Comparison of ENCODE assay signal across 18 cellular contexts in the genomic region with DNA sequence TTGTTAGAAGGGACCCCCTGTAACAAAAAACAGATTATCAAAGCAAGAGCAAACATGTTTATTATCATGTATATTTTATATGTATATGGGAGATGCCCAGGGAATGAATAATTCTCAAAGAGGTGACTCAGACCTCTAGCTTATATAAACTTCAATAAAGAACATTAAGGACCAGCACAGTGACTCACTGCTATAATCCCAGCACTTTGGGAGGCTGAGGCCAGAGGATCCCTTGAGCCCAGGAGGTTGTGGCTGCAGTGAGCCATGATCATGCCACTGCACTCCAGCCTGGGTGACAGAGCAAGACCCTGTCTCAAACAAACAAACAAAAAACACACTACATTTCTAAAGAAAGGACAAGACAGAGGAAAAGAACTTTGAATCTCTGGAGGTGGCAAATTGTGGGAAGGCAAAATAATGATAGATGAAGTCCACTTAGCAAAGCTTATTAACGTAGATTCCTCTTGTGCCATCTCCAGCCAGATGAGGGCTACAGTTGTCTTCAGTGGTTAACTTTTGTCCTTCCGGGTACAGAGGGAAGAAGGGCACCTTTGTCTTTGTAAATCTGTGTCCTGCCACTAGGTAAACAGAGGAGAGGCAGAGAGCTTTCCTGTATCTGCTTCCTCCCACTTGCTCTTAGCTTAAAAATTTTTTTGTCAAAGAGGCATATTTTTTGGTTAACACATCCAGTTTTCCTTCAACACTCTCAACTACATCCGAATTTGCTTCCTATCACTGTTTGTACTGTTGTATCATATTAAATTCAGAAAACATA. TPM values are rescaled to one million over a fixed set of nuclear protein-coding genes. Genes with fewer than 3 reads are reported as not detected.
DNase-seq lines count a peak whose midpoint lies in the region; ATAC-seq and TF ChIP-seq lines count a peak whose summit lies in the region.
"Had no signal": no experiment of that assay in that cellular context is flagged by ENCODE, and none has a peak within 500 bp of the region (broad histone marks: within the 10 kb centered on the region; RNA-seq: fewer than 3 reads in every experiment).

No MANE protein-coding gene starts in this region.

- H3K4me3 Mint-ChIP-seq in chondrocyte (ENCODE audit: unreplicated experiment): no peak overlapping the region
- H3K4me3 Mint-ChIP-seq: naive thymus-derived CD4-positive, alpha-beta T cell; stimulated activated naive CD8-positive, alpha-beta T cell treated with anti-CD3 and anti-CD28 coated beads, Interleukin-15, amount 100 ng/mL, for 72 hours had no signal

- H3K36me3 Mint-ChIP-seq in chondrocyte (ENCODE audit: low read depth): no peaks in the 10 kb centered on the region
- H3K36me3 Mint-ChIP-seq: naive thymus-derived CD4-positive, alpha-beta T cell had no signal

- H3K4me1 Mint-ChIP-seq in chondrocyte (ENCODE audit: low read depth): peaks cover 14% of the 10 kb centered on the region

- no peak for DNase-seq in AG04450 (ENCODE audit: low read depth, low spot score)
- peak; percentile 67 for DNase-seq in HT1080 (ENCODE audit: low read depth)
- peak; percentile 48 for DNase-seq in SW480 (ENCODE audit: low spot score)
- DNase-seq in iris pigment epithelial cell (ENCODE audit: low read depth): peak; percentile 49
- no peak for DNase-seq in occipital lobe (lab: John Stamatoyannopoulos, UW)
- no peak for DNase-seq in chondrocyte (ENCODE audit: low spot score)
- DNase-seq: activated CD4-positive, alpha-beta T cell treated with anti-CD3 and anti-CD28 coated beads for 1 hour; activated CD8-positive, alpha-beta memory T cell treated with anti-CD3 and anti-CD28 coated beads, Interleukin-2, amount 50 U/mL, for 48 hours; activated naive CD4-positive, alpha-beta T cell treated with anti-CD3 and anti-CD28 coated beads, Interleukin-2, amount 50 U/mL, for 16 hours; GF-D8; Karpas-422; naive thymus-derived CD4-positive, alpha-beta T cell; NCI-H510A; stimulated activated naive CD8-positive, alpha-beta T cell treated with anti-CD3 and anti-CD28 coated beads, Interleukin-15, amount 100 ng/mL, for 72 hours had no signal

- H3K27me3 Mint-ChIP-seq in chondrocyte (ENCODE audit: low read depth): no peaks in the 10 kb centered on the region
- H3K27me3 Mint-ChIP-seq: naive thymus-derived CD4-positive, alpha-beta T cell; stimulated activated naive CD8-positive, alpha-beta T cell treated with anti-CD3 and anti-CD28 coated beads, Interleukin-15, amount 100 ng/mL, for 72 hours had no signal

- H3K4me3 ChIP-seq in AG04450 (ENCODE audit: low read depth, low read length): no peak overlapping the region
- H3K4me3 ChIP-seq: vagina had no signal

- no peaks in the 10 kb centered on the region for H3K27me3 ChIP-seq in AG04450 (ENCODE audit: control insufficient read depth, insufficient read depth, low read length)
- H3K27me3 ChIP-seq: vagina had no signal

- H3K9me3 ChIP-seq in AG04450 (ENCODE audit: control insufficient read depth, insufficient read depth, low read length): no peaks in the 10 kb centered on the region
- H3K9me3 ChIP-seq: vagina had no signal

- no peak for ATAC-seq in GM18870 (IDR thresholded peaks at IDR 0.05; ENCODE audit: unreplicated experiment)
- ATAC-seq in HG03175 (IDR thresholded peaks at IDR 0.05; ENCODE audit: unreplicated experiment): no peak
- ATAC-seq: naive thymus-derived CD4-positive, alpha-beta T cell; stimulated activated naive CD8-positive, alpha-beta T cell treated with anti-CD3 and anti-CD28 coated beads, Interleukin-15, amount 100 ng/mL, for 72 hours had no signal

- H3K27ac Mint-ChIP-seq in chondrocyte (ENCODE audit: unreplicated experiment): no peak overlapping the region
- H3K27ac Mint-ChIP-seq: naive thymus-derived CD4-positive, alpha-beta T cell; stimulated activated naive CD8-positive, alpha-beta T cell treated with anti-CD3 and anti-CD28 coated beads, Interleukin-15, amount 100 ng/mL, for 72 hours had no signal

- CTCF ChIA-PET in AG04450 (lab: Charles Lee): interaction anchor here (0.6 to 3.4 kb wide), 7 partner anchors 9 to 303 kb away, joined by 3 to 27 read pairs (median 5); no protein-coding TSS in a partner anchor

- peak overlapping the region; percentile 43 for H3K27ac ChIP-seq in AG04450 (ENCODE audit: low read depth, low read length)
- H3K27ac ChIP-seq: HL-60, vagina had no signal

- no peaks in the 10 kb centered on the region for H3K9me3 Mint-ChIP-seq in chondrocyte (ENCODE audit: low read depth)
- H3K9me3 Mint-ChIP-seq: naive thymus-derived CD4-positive, alpha-beta T cell; stimulated activated naive CD8-positive, alpha-beta T cell treated with anti-CD3 and anti-CD28 coated beads, Interleukin-15, amount 100 ng/mL, for 72 hours had no signal

- TF ChIP-seq CTCF in AG04450 (IDR thresholded peaks at IDR 0.05; ENCODE audit: low read depth, low read length) (no peak), chondrocyte (IDR thresholded peaks at IDR 0.05) (no peak)

- POLR2A ChIA-PET in AG04450 (lab: Yijun Ruan, JAX): no interaction called here

RNA-seq across cellular contexts. Expression of a gene that starts 7.5 kb away (rescaled TPM):
- polyA plus RNA-seq in AG04450 (2011; rRNA removed): 20.3 and 29.2 TPM in 2 replicates
- polyA minus RNA-seq in AG04450 (2011; rRNA and poly(A)+ RNA removed): 4.9 and 9.7 TPM in 2 replicates
- 23.7 and 25.3 TPM in 2 replicates for total RNA-seq in HT1080 (2014; rRNA removed; shearing (Covaris generic))
- 38.1 and 43.4 TPM in 2 replicates for polyA plus RNA-seq in HT1080 (2015; cell fraction: cytosol; rRNA removed)
- 11.7 and 17.1 TPM in 2 replicates for polyA plus RNA-seq in HT1080 (2015; cell fraction: nucleus; rRNA removed)
- total RNA-seq in occipital lobe (76.0 TPM), chondrocyte (14.3 to 18.1 TPM (median 15.6 TPM) in 3 replicates)

RNA-seq across cellular contexts. Expression of a gene that starts 57.2 kb away (rescaled TPM):
- 6.9 and 7.6 TPM in 2 replicates for polyA plus RNA-seq in AG04450 (2011; rRNA removed)
- polyA minus RNA-seq in AG04450 (2011; rRNA and poly(A)+ RNA removed): 7.3 and 14.7 TPM in 2 replicates
- 1.7 and 7.3 TPM in 2 replicates for total RNA-seq in HT1080 (2014; rRNA removed; shearing (Covaris generic))
- polyA plus RNA-seq in HT1080 (2015; cell fraction: cytosol; rRNA removed): 3.6 and 4.8 TPM in 2 replicates
- polyA plus RNA-seq in HT1080 (2015; cell fraction: nucleus; rRNA removed): 4.0 and 4.1 TPM in 2 replicates
- total RNA-seq in occipital lobe (4.4 TPM), chondrocyte (10.3 to 40.2 TPM (median 11.0 TPM) in 3 replicates)

Comparison
In these comparisons a context has a peak if more than half of its experiments do, and no peak if none do; other contexts are left out.
1. DNase-seq: peak in HT1080 (single experiment), SW480 (single experiment) and iris pigment epithelial cell (single experiment); none in AG04450 (single experiment), occipital lobe (single experiment) and chondrocyte (single experiment).